In the genomic region with DNA sequence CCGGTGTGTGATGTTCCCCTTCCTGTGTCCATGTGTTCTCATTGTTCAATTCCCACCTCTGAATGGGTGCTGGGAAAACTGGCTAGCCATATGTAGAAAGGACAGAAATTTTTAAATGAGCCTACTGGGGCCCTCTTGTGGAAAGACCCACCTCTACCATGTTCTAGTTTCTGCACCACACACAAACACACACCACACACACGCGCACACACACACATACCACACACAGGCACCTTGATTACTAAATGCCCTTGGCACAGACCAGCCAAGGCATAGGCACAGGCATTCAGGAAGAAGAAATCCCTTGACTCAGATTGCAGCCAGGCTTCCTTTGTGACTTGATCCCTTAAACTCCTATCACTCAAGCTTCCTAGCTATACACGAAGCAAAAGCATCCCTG, we compare ENCODE assay signal across 8 cellular contexts.
DNase-seq lines count a peak whose midpoint lies in the region; ATAC-seq, FAIRE-seq and TF ChIP-seq lines count a peak whose summit lies in the region.

No MANE protein-coding gene starts in this region.

- H3K27me3 ChIP-seq in neural progenitor cell: no peaks in the 10 kb centered on the region

- H3K9me3 ChIP-seq in neural progenitor cell (ENCODE audit: low read depth): no peaks in the 10 kb centered on the region

- no peak overlapping the region for H3K4me2 ChIP-seq in neural progenitor cell

- H3K27me3 Mint-ChIP-seq in neural progenitor cell (ENCODE audit: insufficient read depth, low read depth): peaks cover 9% of the 10 kb centered on the region
- no peaks in the 10 kb centered on the region for H3K27me3 Mint-ChIP-seq in activated CD4-positive, alpha-beta memory T cell treated with anti-CD3 and anti-CD28 coated beads for 36 hours

- H3K9me3 Mint-ChIP-seq in neural progenitor cell: no peaks in the 10 kb centered on the region
- no peaks in the 10 kb centered on the region for H3K9me3 Mint-ChIP-seq in activated CD4-positive, alpha-beta memory T cell treated with anti-CD3 and anti-CD28 coated beads for 36 hours
- no peaks in the 10 kb centered on the region for H3K9me3 Mint-ChIP-seq in activated naive CD4-positive, alpha-beta T cell treated with anti-CD3 and anti-CD28 coated beads, Interleukin-2, amount 50 U/mL, for 72 hours

- CTCF ChIA-PET in activated CD4-positive, alpha-beta memory T cell treated with anti-CD3 and anti-CD28 coated beads for 36 hours (lab: Charles Lee): interaction anchor here (1.4 kb wide), 1 partner anchor 312 kb away, joined by 4 read pairs; no protein-coding TSS in a partner anchor

- no peaks in the 10 kb centered on the region for H3K79me2 ChIP-seq in neural progenitor cell (ENCODE audit: low read depth)

- H3K27ac ChIP-seq in neural progenitor cell: no peak overlapping the region

- peaks cover 5% of the 10 kb centered on the region for H3K4me1 ChIP-seq in neural progenitor cell

- no peaks in the 10 kb centered on the region for H3K36me3 Mint-ChIP-seq in neural progenitor cell
- no peaks in the 10 kb centered on the region for H3K36me3 Mint-ChIP-seq in activated CD4-positive, alpha-beta memory T cell treated with anti-CD3 and anti-CD28 coated beads for 36 hours
- peaks cover 0 to 7% of the 10 kb centered on the region in 2 donors for H3K36me3 Mint-ChIP-seq in activated naive CD4-positive, alpha-beta T cell treated with anti-CD3 and anti-CD28 coated beads, Interleukin-2, amount 50 U/mL, for 72 hours

- DNase-seq in GM12865 (ENCODE audit: low read depth) (peak; percentile 53), NCI-H345 (lab: John Stamatoyannopoulos, UW) (peak; percentile 37), dedifferentiated amniotic fluid mesenchymal stem cell (ENCODE audit: extremely low spot score) (peak; percentile 32), neural progenitor cell (ENCODE audit: low spot score) (peak; percentile 52), GM19239 (ENCODE audit: insufficient read length, low spot score) (no peak)
- no peak for DNase-seq in activated CD4-positive, alpha-beta memory T cell treated with anti-CD3 and anti-CD28 coated beads for 36 hours
- no peak for DNase-seq in activated naive CD4-positive, alpha-beta T cell treated with anti-CD3 and anti-CD28 coated beads, Interleukin-2, amount 50 U/mL, for 72 hours (ENCODE audit: low spot score in 2 of 2)

- no peak for FAIRE-seq in GM19239 (lab: Jason Lieb, UNC)

- no peaks in the 10 kb centered on the region for H3K36me3 ChIP-seq in neural progenitor cell

- TF ChIP-seq CTCF in GM12865 (IDR thresholded peaks at IDR 0.05; ENCODE audit: insufficient read depth, low read depth, low read length, missing control alignments): peak; percentile 32
- TF ChIP-seq CTCF in neural progenitor cell (IDR thresholded peaks at IDR 0.05): peak; percentile 51

- peak overlapping the region; percentile 57 for H3K27ac Mint-ChIP-seq in neural progenitor cell
- H3K27ac Mint-ChIP-seq in activated CD4-positive, alpha-beta memory T cell treated with anti-CD3 and anti-CD28 coated beads for 36 hours: no peak overlapping the region
- H3K27ac Mint-ChIP-seq in activated naive CD4-positive, alpha-beta T cell treated with anti-CD3 and anti-CD28 coated beads, Interleukin-2, amount 50 U/mL, for 72 hours: no peak overlapping the region

- H4K20me1 ChIP-seq in neural progenitor cell (ENCODE audit: low read depth): no peaks in the 10 kb centered on the region

- no peak overlapping the region for H3K4me3 Mint-ChIP-seq in neural progenitor cell
- H3K4me3 Mint-ChIP-seq in activated CD4-positive, alpha-beta memory T cell treated with anti-CD3 and anti-CD28 coated beads for 36 hours: no peak overlapping the region

- intact Hi-C loops in activated CD4-positive, alpha-beta memory T cell treated with anti-CD3 and anti-CD28 coated beads for 36 hours (cut with micrococcal nuclease): no loop called here

- no peak overlapping the region for H2AFZ ChIP-seq in neural progenitor cell (replicated peaks)

- H3K9ac ChIP-seq in neural progenitor cell: no peak overlapping the region

- no peaks in the 10 kb centered on the region for H3F3A ChIP-seq in neural progenitor cell (ENCODE audit: low read depth)

- H3K4me1 Mint-ChIP-seq in neural progenitor cell: peaks cover 45% of the 10 kb centered on the region
- H3K4me1 Mint-ChIP-seq in activated CD4-positive, alpha-beta memory T cell treated with anti-CD3 and anti-CD28 coated beads for 36 hours (ENCODE audit: low read depth): peaks cover 14% of the 10 kb centered on the region

- POLR2A ChIA-PET in activated CD4-positive, alpha-beta memory T cell treated with anti-CD3 and anti-CD28 coated beads for 36 hours (lab: Charles Lee): no interaction called here

- ATAC-seq in GM19351 (IDR thresholded peaks at IDR 0.05; ENCODE audit: unreplicated experiment): no peak
- no peak for ATAC-seq in activated naive CD4-positive, alpha-beta T cell treated with anti-CD3 and anti-CD28 coated beads, Interleukin-2, amount 50 U/mL, for 72 hours

- H3K4me3 ChIP-seq in GM12865 (ENCODE audit: low read depth, low read length) (no peak overlapping the region), neural progenitor cell (no peak overlapping the region)

Comparison
In these comparisons a context has a peak if more than half of its experiments do, and no peak if none do; other contexts are left out.
1. DNase-seq: peak in GM12865 (single experiment), NCI-H345 (single experiment), dedifferentiated amniotic fluid mesenchymal stem cell (single experiment) and neural progenitor cell (single experiment); none in GM19239 (single experiment), activated CD4-positive, alpha-beta memory T cell treated with anti-CD3 and anti-CD28 coated beads for 36 hours (single experiment) and activated naive CD4-positive, alpha-beta T cell treated with anti-CD3 and anti-CD28 coated beads, Interleukin-2, amount 50 U/mL, for 72 hours (0 of 2).